In the genomic region with DNA sequence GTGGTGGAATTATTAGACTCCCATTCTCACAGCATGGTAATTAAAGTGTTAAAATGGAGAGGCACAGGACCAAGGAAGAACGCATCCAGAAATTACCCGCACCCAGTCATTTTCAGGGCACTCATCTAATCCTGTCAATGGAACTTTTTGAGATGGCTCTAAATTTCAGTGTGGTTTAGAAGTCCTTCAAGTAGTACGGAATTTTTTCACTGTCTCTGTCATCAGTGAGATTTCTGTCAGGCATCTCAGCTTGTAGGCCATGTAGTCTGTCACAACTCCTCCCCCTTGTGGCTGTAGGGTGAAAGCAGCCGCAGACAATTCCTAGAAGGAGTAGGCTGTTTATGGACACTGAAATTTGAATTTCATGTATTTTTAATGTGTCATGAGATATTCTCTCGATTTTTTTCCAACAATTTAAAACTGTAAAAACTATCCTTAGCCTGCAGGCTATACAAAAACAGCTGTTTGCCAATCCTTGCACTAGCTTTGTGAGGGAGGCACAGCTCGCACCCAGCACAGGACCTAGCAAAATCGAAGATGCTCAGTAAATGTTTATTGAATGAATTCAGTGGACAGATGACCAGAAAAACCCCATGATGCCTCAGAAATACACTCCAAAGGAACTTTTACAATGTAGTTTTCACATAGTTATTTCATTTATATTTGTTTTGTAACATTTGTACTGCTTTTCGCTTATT, we compare ENCODE assay signal across 8 cellular contexts. TPM values are rescaled to one million over a fixed set of nuclear protein-coding genes. Genes with fewer than 3 reads are reported as not detected.
DNase-seq lines count a peak whose midpoint lies in the region; ATAC-seq and TF ChIP-seq lines count a peak whose summit lies in the region.

No MANE protein-coding gene starts in this region.

- H3K27ac Mint-ChIP-seq in activated CD4-positive, alpha-beta T cell treated with anti-CD3 and anti-CD28 coated beads for 36 hours: no peak overlapping the region

- peak; percentile 83 for TF ChIP-seq CTCF in liver (IDR thresholded peaks at IDR 0.05; ENCODE audit: low read depth, low read length, missing input control)

- DNase-seq in GM04503 (ENCODE audit: low read depth) (peak; percentile 42), NCI-H446 treated with DMSO at 0.1 percent for 48 hours (lab: John Stamatoyannopoulos, UW) (peak; percentile 33), dermis blood vessel endothelial cell (peak; percentile 84)
- peak; percentile 70 for DNase-seq in activated CD4-positive, alpha-beta T cell treated with anti-CD3 and anti-CD28 coated beads for 36 hours
- peak in 2 of 3 donors; percentile 22 to 40 for DNase-seq in stimulated activated CD4-positive, alpha-beta T cell treated with anti-CD3 and anti-CD28 coated beads, TNF-alpha, amount 100 ng/mL, for 48 hours (ENCODE audit: low read depth in 3 of 3)

- H3K27me3 ChIP-seq in liver (ENCODE audit: control insufficient read depth in 4 of 4, insufficient read depth in 4 of 4, low read length in 3 of 4): no peaks in the 10 kb centered on the region

- no peak overlapping the region for H3K9ac ChIP-seq in liver (ENCODE audit: low read depth in 1 of 2, low read length in 2 of 2)

- no peak overlapping the region for H3K4me3 Mint-ChIP-seq in activated CD4-positive, alpha-beta T cell treated with anti-CD3 and anti-CD28 coated beads for 36 hours

- no peaks in the 10 kb centered on the region for H3K9me3 Mint-ChIP-seq in activated CD4-positive, alpha-beta T cell treated with anti-CD3 and anti-CD28 coated beads for 36 hours (ENCODE audit: low read depth)

- no peaks in the 10 kb centered on the region for H3K27me3 Mint-ChIP-seq in activated CD4-positive, alpha-beta T cell treated with anti-CD3 and anti-CD28 coated beads for 36 hours

- no peaks in the 10 kb centered on the region for H3K9me3 ChIP-seq in liver (ENCODE audit: control insufficient read depth in 4 of 4, low read length in 3 of 4)

- CTCF ChIA-PET in activated CD4-positive, alpha-beta T cell treated with anti-CD3 and anti-CD28 coated beads for 36 hours (lab: Charles Lee): interaction anchor here (0.6 to 1.7 kb wide), 10 partner anchors 8 to 260 kb away, joined by 3 to 6 read pairs (median 3); partner anchors contain the start of gene ABCB10

- WGBS in liver: 39% methylated on average over 8 of the region's 8 CpGs

- peaks cover 0 to 11% (median 4%) of the 10 kb centered on the region in 4 donors for H3K36me3 ChIP-seq in liver (ENCODE audit: control insufficient read depth in 4 of 4, insufficient read depth in 3 of 4, low read depth in 1 of 4, low read length in 3 of 4)

- POLR2A ChIA-PET in activated CD4-positive, alpha-beta T cell treated with anti-CD3 and anti-CD28 coated beads for 36 hours (lab: Charles Lee): no interaction called here

- intact Hi-C loops in activated CD4-positive, alpha-beta T cell treated with anti-CD3 and anti-CD28 coated beads for 36 hours (cut with DNase I, micrococcal nuclease): loop anchor here in 1 of 2 experiments (1.0 to 10.0 kb wide), 2 partner anchors 256 to 850 kb away; no protein-coding TSS in a partner anchor

- H3K27ac ChIP-seq in liver (ENCODE audit: low read depth in 1 of 2, low read length in 2 of 2): no peak overlapping the region

- peaks cover 0 to 4% (median 1%) of the 10 kb centered on the region in 4 donors for H3K4me1 ChIP-seq in liver (ENCODE audit: control insufficient read depth in 4 of 4, insufficient read depth in 4 of 4, low read length in 3 of 4)

- no peak overlapping the region for H3K4me3 ChIP-seq in liver (ENCODE audit: low read depth in 1 of 3, low read length in 3 of 3)

- peak; percentile 79 to 82 for TF ChIP-seq RAD21 in liver (IDR thresholded peaks at IDR 0.05)

- H3K36me3 Mint-ChIP-seq in activated CD4-positive, alpha-beta T cell treated with anti-CD3 and anti-CD28 coated beads for 36 hours (ENCODE audit: low read depth): peaks cover 13% of the 10 kb centered on the region

- peaks cover 6% of the 10 kb centered on the region for H3K4me1 Mint-ChIP-seq in activated CD4-positive, alpha-beta T cell treated with anti-CD3 and anti-CD28 coated beads for 36 hours

- peak; percentile 56 for ATAC-seq in HG03039 (IDR thresholded peaks at IDR 0.05; ENCODE audit: unreplicated experiment)
- ATAC-seq in activated CD4-positive, alpha-beta T cell treated with anti-CD3 and anti-CD28 coated beads for 36 hours: peak; percentile 87
- no peak for ATAC-seq in HG02981 (IDR thresholded peaks at IDR 0.05; ENCODE audit: unreplicated experiment)

TF ChIP-seq in liver, 16 proteins besides CTCF, POLR2A, EP300 and RAD21:
- TF ChIP-seq, protein P1, sequence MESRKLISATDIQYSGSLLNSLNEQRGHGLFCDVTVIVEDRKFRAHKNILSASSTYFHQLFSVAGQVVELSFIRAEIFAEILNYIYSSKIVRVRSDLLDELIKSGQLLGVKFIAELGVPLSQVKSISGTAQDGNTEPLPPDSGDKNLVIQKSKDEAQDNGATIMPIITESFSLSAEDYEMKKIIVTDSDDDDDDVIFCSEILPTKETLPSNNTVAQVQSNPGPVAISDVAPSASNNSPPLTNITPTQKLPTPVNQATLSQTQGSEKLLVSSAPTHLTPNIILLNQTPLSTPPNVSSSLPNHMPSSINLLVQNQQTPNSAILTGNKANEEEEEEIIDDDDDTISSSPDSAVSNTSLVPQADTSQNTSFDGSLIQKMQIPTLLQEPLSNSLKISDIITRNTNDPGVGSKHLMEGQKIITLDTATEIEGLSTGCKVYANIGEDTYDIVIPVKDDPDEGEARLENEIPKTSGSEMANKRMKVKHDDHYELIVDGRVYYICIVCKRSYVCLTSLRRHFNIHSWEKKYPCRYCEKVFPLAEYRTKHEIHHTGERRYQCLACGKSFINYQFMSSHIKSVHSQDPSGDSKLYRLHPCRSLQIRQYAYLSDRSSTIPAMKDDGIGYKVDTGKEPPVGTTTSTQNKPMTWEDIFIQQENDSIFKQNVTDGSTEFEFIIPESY (IDR thresholded peaks at IDR 0.05): no peak
- TF ChIP-seq NR2F2 (IDR thresholded peaks at IDR 0.05) (no peak), FOXA1 (IDR thresholded peaks at IDR 0.05) (no peak), FOXA2 (IDR thresholded peaks at IDR 0.05) (no peak)

RNA-seq across cellular contexts. Expression of gene NUP133, which starts 6.6 kb away (rescaled TPM):
- total RNA-seq in activated CD4-positive, alpha-beta T cell treated with anti-CD3 and anti-CD28 coated beads for 36 hours: 10 to 100 TPM; 53.5 to 57.5 TPM
- total RNA-seq in dermis blood vessel endothelial cell (40.0 and 50.0 TPM in 2 replicates), liver (10 to 100 TPM; 13.8 to 22.7 TPM)
- 1 to 10 TPM; 5.7 to 7.0 TPM for polyA plus RNA-seq in liver

RNA-seq across cellular contexts. Expression of gene ABCB10, which starts 43.8 kb away (rescaled TPM):
- 10 to 100 TPM; 18.4 to 30.1 TPM for total RNA-seq in activated CD4-positive, alpha-beta T cell treated with anti-CD3 and anti-CD28 coated beads for 36 hours
- total RNA-seq in dermis blood vessel endothelial cell: 35.7 and 36.8 TPM in 2 replicates
- 100 to 1,000 TPM in 1 of 2 donors, 10 to 100 TPM in 1; 15.2 to 190 TPM for total RNA-seq in liver
- polyA plus RNA-seq in liver: 1 to 10 TPM; 6.2 to 7.8 TPM

Comparison
In these comparisons a context has a peak if more than half of its experiments do, and no peak if none do; other contexts are left out.
1. DNase-seq: peak in every context shown above with its lines; median percentile 84 in dermis blood vessel endothelial cell; 70 in activated CD4-positive, alpha-beta T cell treated with anti-CD3 and anti-CD28 coated beads for 36 hours; 42 in GM04503; 33 in NCI-H446 treated with DMSO at 0.1 percent for 48 hours; 31 in stimulated activated CD4-positive, alpha-beta T cell treated with anti-CD3 and anti-CD28 coated beads, TNF-alpha, amount 100 ng/mL, for 48 hours.